ENCODE assay signal across 8 cellular contexts in genomic region chr21:44875341-44875740, GRCh38. TPM values are rescaled to one million over a fixed set of nuclear protein-coding genes. Genes with fewer than 3 reads are reported as not detected.
DNase-seq lines count a peak whose midpoint lies in the region; ATAC-seq lines count a peak whose summit lies in the region.

No MANE protein-coding gene starts in this region.

- DNase-seq in GF-D8 (lab: John Stamatoyannopoulos, UW) (peak; percentile 70), NCI-H226 (peak; percentile 39), mesenchymal stem cell (no peak), NCI-H82 (lab: John Stamatoyannopoulos, UW) (no peak), iPS-NIHi11 (ENCODE audit: low spot score) (no peak)
- peak; percentile 40 for DNase-seq in central memory CD4-positive, alpha-beta T cell

- no peak overlapping the region for H3K23ac ChIP-seq in mesenchymal stem cell (ENCODE audit: low read length in 2 of 2)

- WGBS in mesenchymal stem cell: 82% methylated on average over 6 of the region's 8 CpGs

- no peaks in the 10 kb centered on the region for H3K27me3 ChIP-seq in mesenchymal stem cell (ENCODE audit: control insufficient read depth in 1 of 2, insufficient read depth in 1 of 2, low read length in 2 of 2)

- H3K9ac ChIP-seq in mesenchymal stem cell (ENCODE audit: low read length): peak overlapping the region; percentile 87

- H3K27ac ChIP-seq in mesenchymal stem cell (ENCODE audit: low read length, poor library complexity, severe bottlenecking): no peak overlapping the region

- no peaks in the 10 kb centered on the region for H3K79me1 ChIP-seq in mesenchymal stem cell (replicated peaks; ENCODE audit: low read length, poor library complexity, severe bottlenecking)

- ATAC-seq in GM21526 (IDR thresholded peaks at IDR 0.05; ENCODE audit: low FRiP score, unreplicated experiment) (no peak), HG03354 (IDR thresholded peaks at IDR 0.05; ENCODE audit: poor library complexity, severe bottlenecking, unreplicated experiment) (no peak)

- H2BK120ac ChIP-seq in mesenchymal stem cell (ENCODE audit: low read depth, low read length): no peak overlapping the region

- H3K4me3 ChIP-seq in mesenchymal stem cell (ENCODE audit: insufficient read depth in 1 of 2, low read depth in 1 of 2, low read length in 2 of 2): peak overlapping the region in 1 of 2 experiments; percentile 85

- H2AK5ac ChIP-seq in mesenchymal stem cell (ENCODE audit: low read length, severe bottlenecking): no peak overlapping the region

- no peaks in the 10 kb centered on the region for H3K36me3 ChIP-seq in mesenchymal stem cell (ENCODE audit: control insufficient read depth in 1 of 2, insufficient read depth in 2 of 2, low read depth in 1 of 2, low read length in 2 of 2)

- no peak overlapping the region for H4K91ac ChIP-seq in mesenchymal stem cell (ENCODE audit: low read length)

- H2BK12ac ChIP-seq in mesenchymal stem cell (ENCODE audit: low read length in 2 of 2): no peak overlapping the region

- H2AFZ ChIP-seq in mesenchymal stem cell (ENCODE audit: low read depth, low read length): no peak overlapping the region

- peak overlapping the region; percentile 95 for H3K4me2 ChIP-seq in mesenchymal stem cell (ENCODE audit: low read length, poor library complexity, severe bottlenecking)

- no peak overlapping the region for H2BK5ac ChIP-seq in mesenchymal stem cell (ENCODE audit: low read depth, low read length, poor library complexity, severe bottlenecking)

- peaks cover 20% of the 10 kb centered on the region for H3K4me1 ChIP-seq in mesenchymal stem cell (ENCODE audit: control insufficient read depth, insufficient read depth, low read depth, low read length)

- no peak overlapping the region for H3K14ac ChIP-seq in mesenchymal stem cell (ENCODE audit: low read length in 2 of 2)

- H4K8ac ChIP-seq in mesenchymal stem cell (ENCODE audit: low read length): no peak overlapping the region

- no peak overlapping the region for H2BK15ac ChIP-seq in mesenchymal stem cell (ENCODE audit: low read depth, poor library complexity, severe bottlenecking)

- no peak overlapping the region for H3K4ac ChIP-seq in mesenchymal stem cell (ENCODE audit: low read depth in 1 of 2, low read length in 2 of 2)

- no peak overlapping the region for H3K18ac ChIP-seq in mesenchymal stem cell (ENCODE audit: low read depth in 1 of 2, low read length in 2 of 2)

- H3K9me3 ChIP-seq in mesenchymal stem cell (ENCODE audit: control insufficient read depth, low read length): no peaks in the 10 kb centered on the region

RNA-seq across cellular contexts. Expression of gene PTTG1IP, which starts 1.9 kb away (rescaled TPM):
- polyA plus RNA-seq in mesenchymal stem cell (2013, experiment 1 of 2): 262 TPM
- polyA plus RNA-seq in mesenchymal stem cell (2013, experiment 2 of 2): 266 TPM

RNA-seq across cellular contexts. Expression of gene ITGB2, which starts 45.4 kb away (rescaled TPM):
- polyA plus RNA-seq in mesenchymal stem cell (2013, experiment 1 of 2): 0.40 TPM
- polyA plus RNA-seq in mesenchymal stem cell (2013, experiment 2 of 2): 0.14 TPM

RNA-seq across cellular contexts. Expression of gene SUMO3, which starts 57.5 kb away (rescaled TPM):
- polyA plus RNA-seq in mesenchymal stem cell (2013, experiment 1 of 2): 110 TPM
- polyA plus RNA-seq in mesenchymal stem cell (2013, experiment 2 of 2): 108 TPM

Comparison
In these comparisons a context has a peak if more than half of its experiments do, and no peak if none do; other contexts are left out.
1. DNase-seq: peak in GF-D8 (single experiment), NCI-H226 (single experiment) and central memory CD4-positive, alpha-beta T cell (single experiment); none in mesenchymal stem cell (single experiment), NCI-H82 (single experiment) and iPS-NIHi11 (single experiment).